Comparison of ENCODE assay signal across 15 cellular contexts in genomic region chr9:114120192-114121014, GRCh38. TPM values are rescaled to one million over a fixed set of nuclear protein-coding genes. Genes with fewer than 3 reads are reported as not detected.
DNase-seq lines count a peak whose midpoint lies in the region; ATAC-seq, FAIRE-seq and TF ChIP-seq lines count a peak whose summit lies in the region.
"Had no signal": no experiment of that assay in that cellular context is flagged by ENCODE, and none has a peak within 500 bp of the region (broad histone marks: within the 10 kb centered on the region; RNA-seq: fewer than 3 reads in every experiment).

No MANE protein-coding gene starts in this region.

- no peaks in the 10 kb centered on the region for H3F3A ChIP-seq in smooth muscle cell (ENCODE audit: low read depth)

- H3K36me3 ChIP-seq in H7 (replicated peaks; ENCODE audit: control insufficient read depth, insufficient read depth, low read length): no peaks in the 10 kb centered on the region
- no peaks in the 10 kb centered on the region for H3K36me3 ChIP-seq in kidney (ENCODE audit: control insufficient read depth in 1 of 2, insufficient read depth in 2 of 2, low read length in 2 of 2)
- H3K36me3 ChIP-seq in small intestine (ENCODE audit: control insufficient read depth in 2 of 2, insufficient read depth in 2 of 2, low read length in 2 of 2): no peaks in the 10 kb centered on the region
- no peaks in the 10 kb centered on the region for H3K36me3 ChIP-seq in smooth muscle cell (ENCODE audit: low read depth)
- H3K36me3 ChIP-seq: SJCRH30 had no signal

- H3K27ac ChIP-seq in VCaP (peak overlapping the region; percentile 86), kidney (ENCODE audit: low read depth in 2 of 2, low read length in 2 of 2) (no peak overlapping the region), small intestine (ENCODE audit: low read depth in 1 of 2, low read length in 1 of 2) (no peak overlapping the region), smooth muscle cell (ENCODE audit: low read depth) (no peak overlapping the region)
- H3K27ac ChIP-seq: C4-2B, SJCRH30 had no signal

- DNase-seq in H7 (peak; percentile 15), kidney (peak; percentile 15), small intestine (peak; percentile 50), smooth muscle cell (lab: John Stamatoyannopoulos, UW; ENCODE audit: unreplicated experiment) (no peak), HCEC 1CT (no peak)
- DNase-seq: ACHN, DMS79 treated with DMSO at 0.1 percent for 48 hours, KBM-7, NCI-H1694 treated with DMSO at 0.1 percent for 48 hours, NCI-H226, SJCRH30 had no signal

- 30 to 46% (median 32%) methylated on average over 4 of the region's 4 CpGs for WGBS in small intestine, 3 donors
- 85% methylated on average over 4 of the region's 4 CpGs for WGBS in smooth muscle cell (ENCODE audit: low lambda C conversion rate)

- H3K27me3 ChIP-seq in H7 (ENCODE audit: control insufficient read depth, insufficient read depth, low read length) (no peaks in the 10 kb centered on the region; the same call in 1 of the 2 replicates), small intestine (ENCODE audit: control insufficient read depth in 2 of 2, insufficient read depth in 2 of 2, low read length in 2 of 2) (no peaks in the 10 kb centered on the region), smooth muscle cell (ENCODE audit: low read depth) (no peaks in the 10 kb centered on the region)

- no peaks in the 10 kb centered on the region for H4K20me1 ChIP-seq in smooth muscle cell (ENCODE audit: low read depth)

- H3K4me3 ChIP-seq in H7 (ENCODE audit: insufficient read depth, low read depth, low read length) (no peak overlapping the region), kidney (ENCODE audit: low read length in 2 of 2) (no peak overlapping the region), small intestine (ENCODE audit: low read depth in 1 of 2, low read length in 2 of 2) (no peak overlapping the region), smooth muscle cell (no peak overlapping the region)
- H3K4me3 ChIP-seq: GM23338, SJCRH30 had no signal

- no peak for TF ChIP-seq CTCF in VCaP (conservative IDR thresholded peaks at IDR 0.05)
- no peak for TF ChIP-seq CTCF in kidney (IDR thresholded peaks at IDR 0.05; ENCODE audit: borderline replicate concordance, extremely low read depth, insufficient read depth)
- no peak for TF ChIP-seq CTCF in smooth muscle cell (IDR thresholded peaks at IDR 0.05; ENCODE audit: borderline replicate concordance, insufficient read depth, poor library complexity, severe bottlenecking)

- FAIRE-seq in kidney (lab: Jason Lieb, UNC) (no peak), small intestine (lab: Jason Lieb, UNC) (no peak)

- intact Hi-C loops in kidney (cut with DNase I): no loop called here

- H3K4me1 ChIP-seq in kidney (ENCODE audit: control insufficient read depth in 1 of 2, insufficient read depth in 1 of 2, low read depth in 1 of 2, low read length in 2 of 2) (peaks cover 0 to 2% of the 10 kb centered on the region in 2 donors), small intestine (ENCODE audit: control insufficient read depth in 2 of 2, insufficient read depth in 1 of 2, low read depth in 1 of 2, low read length in 1 of 2) (no peaks in the 10 kb centered on the region), smooth muscle cell (ENCODE audit: low read depth) (no peaks in the 10 kb centered on the region)

- ATAC-seq in HG03520 (IDR thresholded peaks at IDR 0.05; ENCODE audit: unreplicated experiment): no peak
- ATAC-seq: GM23338 had no signal

- H3K4me2 ChIP-seq in smooth muscle cell: no peak overlapping the region
- H3K4me2 ChIP-seq: GM23338 had no signal

- H3K9me3 ChIP-seq in kidney (ENCODE audit: control insufficient read depth in 1 of 2, low read length in 2 of 2) (no peaks in the 10 kb centered on the region), small intestine (ENCODE audit: control insufficient read depth, low read depth) (no peaks in the 10 kb centered on the region), smooth muscle cell (replicated peaks; ENCODE audit: low read depth) (no peaks in the 10 kb centered on the region)
- H3K9me3 ChIP-seq: SJCRH30 had no signal

- H2AFZ ChIP-seq in smooth muscle cell (ENCODE audit: low read depth): no peak overlapping the region
- H2AFZ ChIP-seq: GM23338 had no signal

- H3K9ac ChIP-seq in kidney (ENCODE audit: low read length in 2 of 2) (no peak overlapping the region), smooth muscle cell (ENCODE audit: low read depth) (no peak overlapping the region)

- no peaks in the 10 kb centered on the region for H3K79me2 ChIP-seq in smooth muscle cell (ENCODE audit: low read depth)

RNA-seq across cellular contexts. Expression of gene KIF12, which starts 21.3 kb away (rescaled TPM):
- total RNA-seq in H7 (2014; rRNA removed; shearing (Covaris generic)): 0.92 and 2.0 TPM in 2 replicates
- total RNA-seq in kidney: 202 TPM
- 155 TPM for polyA plus RNA-seq in kidney (ENCODE audit: insufficient read depth, low read depth, low replicate concordance)
- 100 to 1,000 TPM in 1 of 3 donors, 10 to 100 TPM in 2; 14.3 to 149 (median 61.3) TPM for polyA plus RNA-seq in small intestine
- total RNA-seq in smooth muscle cell: 0.09 TPM in 1 of 2 replicates, not detected in the other
- 0.21 TPM in 1 of 2 replicates, not detected in the other for polyA plus RNA-seq in smooth muscle cell
- total RNA-seq: SJCRH30 had no signal

RNA-seq across cellular contexts. Expression of gene COL27A1, which starts 34.9 kb away (rescaled TPM):
- 10.5 and 10.8 TPM in 2 replicates for total RNA-seq in H7 (2014; rRNA removed; shearing (Covaris generic))
- total RNA-seq in kidney (45.6 TPM), smooth muscle cell (18.1 and 20.7 TPM in 2 replicates)
- polyA plus RNA-seq in kidney (ENCODE audit: insufficient read depth, low read depth, low replicate concordance) (13.6 TPM), small intestine (1 to 10 TPM in 2 of 3 donors, under 1 TPM in 1; 0.45 to 2.4 (median 1.1) TPM), smooth muscle cell (19.9 and 33.5 TPM in 2 replicates)

RNA-seq across cellular contexts. Expression of gene AMBP, which starts 42.3 kb away (rescaled TPM):
- total RNA-seq in H7 (2014; rRNA removed; shearing (Covaris generic)): 1.6 and 1.7 TPM in 2 replicates
- total RNA-seq in kidney (5.3 TPM), smooth muscle cell (not detected in 2 replicates)
- polyA plus RNA-seq in kidney (ENCODE audit: insufficient read depth, low read depth, low replicate concordance) (43.5 TPM), small intestine (1 to 10 TPM in 2 of 3 donors, under 1 TPM in 1; 0.81 to 1.8 (median 1.8) TPM), smooth muscle cell (0.35 and 0.46 TPM in 2 replicates)

Comparison
In these comparisons a context has a peak if more than half of its experiments do, and no peak if none do; other contexts are left out.
1. DNase-seq: peak in H7 (single experiment), kidney (single experiment) and small intestine (single experiment); none in smooth muscle cell (single experiment) and HCEC 1CT (single experiment).
2. RNA of gene KIF12, which starts 21.3 kb away (total RNA-seq): 202 TPM in kidney (single experiment); 0.92 to 2.0 TPM in H7 and 0.09 TPM in smooth muscle cell; every median in the first group is over 10 times any median in the second.